In the genomic region with DNA sequence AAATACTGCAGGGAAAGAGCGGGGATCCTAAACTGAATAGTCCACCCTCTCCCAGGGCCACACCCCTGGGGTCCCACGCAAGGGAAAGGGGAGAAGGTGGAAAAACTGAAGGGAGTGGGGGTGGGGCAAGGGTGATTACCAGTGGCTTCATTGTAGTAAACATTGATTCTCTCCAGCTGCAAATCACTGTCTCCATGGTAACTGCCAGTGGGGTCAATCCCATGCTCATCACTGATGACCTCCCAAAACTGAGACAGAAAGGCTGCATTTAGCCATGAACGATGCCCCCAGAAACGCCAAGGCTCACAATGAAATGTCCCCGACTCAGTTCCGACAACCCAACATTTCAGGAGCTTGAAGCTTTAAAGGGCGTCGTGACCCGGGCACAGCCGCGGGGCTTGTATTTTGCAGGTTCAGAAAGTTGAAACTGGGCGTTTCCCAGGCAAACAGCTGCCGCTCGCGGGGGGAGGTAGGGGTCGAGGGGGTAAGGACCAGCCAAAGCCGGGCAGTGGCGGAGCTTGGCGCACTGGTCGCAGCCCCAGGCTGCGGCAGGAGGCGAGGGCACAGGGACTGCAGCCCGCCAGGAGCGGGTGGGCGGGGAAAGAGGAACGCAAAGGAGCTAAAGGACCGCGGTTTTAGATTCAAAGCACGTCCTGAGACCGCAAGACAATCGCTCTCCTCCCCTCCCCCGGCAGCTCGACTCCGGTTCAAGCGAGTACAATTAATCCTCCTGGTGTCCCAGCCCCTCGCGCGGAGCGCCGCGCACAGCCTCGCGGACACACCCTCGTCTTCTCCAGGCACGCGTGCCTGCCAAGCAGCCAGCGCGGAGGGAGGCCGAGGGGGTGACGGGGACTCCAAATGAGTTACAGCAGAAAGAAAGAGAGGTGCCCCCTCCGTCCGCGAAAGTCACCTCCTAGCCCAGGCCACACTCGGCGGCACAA, we compare ENCODE assay signal across 8 cellular contexts. TPM values are rescaled to one million over a fixed set of nuclear protein-coding genes. Genes with fewer than 3 reads are reported as not detected.
DNase-seq lines count a peak whose midpoint lies in the region; ATAC-seq and TF ChIP-seq lines count a peak whose summit lies in the region.

No MANE protein-coding gene starts in this region.

- no peak for TF ChIP-seq POLR2A in IMR-90 (IDR thresholded peaks at IDR 0.05; ENCODE audit: low read depth, low read length)

- peak overlapping the region; percentile 82 for H3K4me3 Mint-ChIP-seq in activated B cell treated with CpG ODN at 0.5 μM for 24 hours

- H2BK15ac ChIP-seq in IMR-90 (ENCODE audit: low read depth, low read length): no peak overlapping the region

- no peak overlapping the region for H2BK5ac ChIP-seq in IMR-90 (ENCODE audit: low read depth, low read length, poor library complexity, severe bottlenecking)

- peaks cover 9% of the 10 kb centered on the region; the same call in 1 of the 2 replicates for H4K20me1 ChIP-seq in IMR-90 (ENCODE audit: insufficient read depth, low read length)
- peaks cover 2% of the 10 kb centered on the region for H4K20me1 ChIP-seq in osteoblast (ENCODE audit: insufficient read depth, low read length)

- peak overlapping the region; percentile 21 for H3K9ac ChIP-seq in IMR-90 (ENCODE audit: low read depth, low read length)

- no peak overlapping the region for H4K8ac ChIP-seq in IMR-90 (ENCODE audit: low read depth in 2 of 2, low read length in 2 of 2)

- H3K27me3 Mint-ChIP-seq in activated B cell treated with CpG ODN at 0.5 μM for 24 hours: peaks cover 41% of the 10 kb centered on the region

- peak overlapping the region; percentile 83 for H2AK9ac ChIP-seq in IMR-90 (replicated peaks; ENCODE audit: low read depth, low read length, poor library complexity)

- ATAC-seq in IMR-90 (ENCODE audit: low read depth): peak; percentile 33
- ATAC-seq in activated B cell treated with CpG ODN at 0.5 μM for 24 hours (ENCODE audit: low read depth): peak; percentile 34
- no peak for ATAC-seq in GM19328 (IDR thresholded peaks at IDR 0.05; ENCODE audit: unreplicated experiment)

- H2AFZ ChIP-seq in IMR-90 (replicated peaks; ENCODE audit: low read length, poor library complexity) (peak overlapping the region; percentile 77), osteoblast (ENCODE audit: low read length) (peak overlapping the region; percentile 59)

- H3K4me2 ChIP-seq in IMR-90 (ENCODE audit: low read depth, low read length): peak overlapping the region; percentile 79
- H3K4me2 ChIP-seq in osteoblast (ENCODE audit: insufficient read depth, low read length): peak overlapping the region; percentile 72

- H3K9me3 ChIP-seq in IMR-90 (ENCODE audit: control insufficient read depth, insufficient read depth, low read length) (peaks cover 2% of the 10 kb centered on the region; the same call in 1 of the 2 replicates), osteoblast (ENCODE audit: low read depth, low read length) (no peaks in the 10 kb centered on the region)

- no peak overlapping the region for H3K27ac Mint-ChIP-seq in activated B cell treated with CpG ODN at 0.5 μM for 24 hours

- peak overlapping the region; percentile 42 for H3K4me3 ChIP-seq in IMR-90 (ENCODE audit: insufficient read depth, low read depth, low read length)
- peak overlapping the region; percentile 38 for H3K4me3 ChIP-seq in fibroblast of pulmonary artery (replicated peaks; ENCODE audit: low read depth, low read length)
- H3K4me3 ChIP-seq in osteoblast (ENCODE audit: insufficient read depth, low read length): peak overlapping the region; percentile 57

- H4K5ac ChIP-seq in IMR-90 (ENCODE audit: low read depth, low read length): no peak overlapping the region

- no peak overlapping the region for H3K56ac ChIP-seq in IMR-90 (ENCODE audit: extremely low read depth, insufficient read depth, low read length)

- no peak for TF ChIP-seq RAD21 in IMR-90 (IDR thresholded peaks at IDR 0.05; ENCODE audit: low read length)

- WGBS in IMR-90 (ENCODE audit: extremely low coverage in 2 of 2, insufficient read length in 1 of 2), 2 experiments: 6% methylated on average over 34 of the region's 55 CpGs; no CpG with 5 or more reads in 1 of the 2 experiments

- no peak overlapping the region for H3K18ac ChIP-seq in IMR-90 (ENCODE audit: low read depth, low read length)

- BruUV-seq in IMR-90 (replicated peaks; lab: Mats Ljungman, UMichigan): no TSS peak

- DNase-seq in DMS114 treated with DMSO at 0.1 percent for 48 hours (lab: John Stamatoyannopoulos, UW; ENCODE audit: unreplicated experiment) (peak; percentile 23), IMR-90 (no peak), activated B cell treated with CpG ODN at 0.5 μM for 24 hours (peak; percentile 42), fibroblast of pulmonary artery (ENCODE audit: low read depth) (no peak), osteoblast (ENCODE audit: insufficient read length, low spot score, missing footprints) (no peak), putamen (ENCODE audit: low spot score) (no peak), NCI-H1930 (lab: John Stamatoyannopoulos, UW) (no peak)

- H3K27ac ChIP-seq in IMR-90 (ENCODE audit: insufficient read depth, low read length) (no peak overlapping the region), osteoblast (ENCODE audit: low read depth, low read length) (no peak overlapping the region)

- H3K79me2 ChIP-seq in osteoblast (ENCODE audit: insufficient read depth, low read length): no peaks in the 10 kb centered on the region

- in situ Hi-C loops in IMR-90 (cut with MboI; ENCODE audit: low sequenced_read_pairs): no loop called here

- no peak overlapping the region for H3K14ac ChIP-seq in IMR-90 (replicated peaks; ENCODE audit: low read depth, low read length)

- POLR2A ChIA-PET in IMR-90 (lab: Charles Lee; ENCODE audit: unreplicated experiment): no interaction called here
- POLR2A ChIA-PET in activated B cell treated with CpG ODN at 0.5 μM for 24 hours (lab: Charles Lee): interaction anchor here (0.6 kb wide), 1 partner anchor 36 kb away, joined by 3 read pairs; no protein-coding TSS in a partner anchor

- H2BK120ac ChIP-seq in IMR-90 (ENCODE audit: low read depth, low read length): no peak overlapping the region

- peak overlapping the region; percentile 39; the same call in 1 of the 2 replicates for H2AK5ac ChIP-seq in IMR-90 (ENCODE audit: low read depth, low read length)

- H3K9me1 ChIP-seq in IMR-90 (ENCODE audit: insufficient read depth, low read length): peaks cover 7% of the 10 kb centered on the region; the same call in 1 of the 2 replicates

- peaks cover 42% of the 10 kb centered on the region for H3K27me3 ChIP-seq in IMR-90 (ENCODE audit: control insufficient read depth, insufficient read depth, low read length)
- peaks cover 83% of the 10 kb centered on the region for H3K27me3 ChIP-seq in osteoblast (ENCODE audit: insufficient read depth, low read length)

- dilution Hi-C loops in IMR-90 (cut with HindIII; ENCODE audit: low sequenced_read_pairs, unreplicated experiment): no loop called here

- H3K4me1 ChIP-seq in IMR-90 (ENCODE audit: control insufficient read depth, insufficient read depth, low read length) (no peaks in the 10 kb centered on the region; the same call in 1 of the 2 replicates), osteoblast (ENCODE audit: insufficient read depth, low read length) (peaks cover 13% of the 10 kb centered on the region)

- H3K36me3 Mint-ChIP-seq in activated B cell treated with CpG ODN at 0.5 μM for 24 hours (ENCODE audit: low read depth): no peaks in the 10 kb centered on the region

- peaks cover 0 to 4% of the 10 kb centered on the region in 2 experiments; a peak in 1 of 4 replicates for H3K79me1 ChIP-seq in IMR-90 (ENCODE audit: low read depth in 1 of 2, low read length in 2 of 2)

- H3K9me3 Mint-ChIP-seq in activated B cell treated with CpG ODN at 0.5 μM for 24 hours: no peaks in the 10 kb centered on the region

- 0 out of 2 replicates have a peak overlapping the region, but pooled peaks have one; percentile 19 for H3K4ac ChIP-seq in IMR-90 (ENCODE audit: low read depth, low read length)

- H3K4me1 Mint-ChIP-seq in activated B cell treated with CpG ODN at 0.5 μM for 24 hours: peaks cover 44% of the 10 kb centered on the region

- no peak for TF ChIP-seq CTCF in IMR-90 (conservative IDR thresholded peaks at IDR 0.05; ENCODE audit: low read depth, low read length)
- TF ChIP-seq CTCF in activated B cell treated with CpG ODN at 0.5 μM for 24 hours (IDR thresholded peaks at IDR 0.05): no peak
- no peak for TF ChIP-seq CTCF in fibroblast of pulmonary artery (IDR thresholded peaks at IDR 0.05; ENCODE audit: low read length, missing control alignments)
- no peak for TF ChIP-seq CTCF in osteoblast (IDR thresholded peaks at IDR 0.05; ENCODE audit: extremely low read depth, low read depth, low read length)

- H2BK20ac ChIP-seq in IMR-90 (ENCODE audit: low read depth, low read length): no peak overlapping the region

- H3K23ac ChIP-seq in IMR-90 (ENCODE audit: low read depth, low read length): no peak overlapping the region

- intact Hi-C loops in IMR-90 (cut with micrococcal nuclease): no loop called here
- intact Hi-C loops in activated B cell treated with CpG ODN at 0.5 μM for 24 hours (cut with micrococcal nuclease): no loop called here

- no peaks in the 10 kb centered on the region for H3K36me3 ChIP-seq in IMR-90 (ENCODE audit: control insufficient read depth, insufficient read depth, low read length)
- no peaks in the 10 kb centered on the region for H3K36me3 ChIP-seq in osteoblast (ENCODE audit: insufficient read depth, low read length)

- CTCF ChIA-PET in IMR-90 (lab: Yijun Ruan, JAX) (no interaction called here), activated B cell treated with CpG ODN at 0.5 μM for 24 hours (lab: Charles Lee) (no interaction called here)

- no peak overlapping the region for H4K91ac ChIP-seq in IMR-90 (ENCODE audit: insufficient read depth, low read depth, low read length)

TF ChIP-seq in IMR-90, 13 proteins besides CTCF, POLR2A, EP300 and RAD21:
- no peak for TF ChIP-seq RFX5 (IDR thresholded peaks at IDR 0.05; ENCODE audit: low read depth, low read length)
- peak; percentile 56; the same call in 1 of the 2 replicates for TF ChIP-seq MXI1 (IDR thresholded peaks at IDR 0.05; ENCODE audit: borderline replicate concordance, low read depth, low read length)
TF ChIP-seq in IMR-90: peak in this region for 1.

RNA-seq across cellular contexts. Expression of a gene that starts 0.8 kb away (rescaled TPM):
- total RNA-seq in IMR-90 (2012; rRNA removed) (13.3 and 13.6 TPM in 2 replicates), activated B cell treated with CpG ODN at 0.5 μM for 24 hours (not detected in 2 replicates), osteoblast (5.6 and 9.0 TPM in 2 replicates)
- polyA plus RNA-seq in IMR-90 (2012; rRNA removed): 19.0 and 21.1 TPM in 2 replicates
- 11.8 and 40.1 TPM in 2 replicates for polyA plus RNA-seq in IMR-90 (2012; cell fraction: cytosol; rRNA removed)
- 16.8 and 23.0 TPM in 2 replicates for polyA plus RNA-seq in IMR-90 (2012; cell fraction: nucleus; rRNA removed; ENCODE audit: low replicate concordance)

RNA-seq across cellular contexts. Expression of a gene that starts 32.1 kb away (rescaled TPM):
- total RNA-seq in IMR-90 (2012; rRNA removed): 5.6 and 6.7 TPM in 2 replicates
- 13.4 and 17.7 TPM in 2 replicates for polyA plus RNA-seq in IMR-90 (2012; rRNA removed)
- 34.8 and 53.3 TPM in 2 replicates for polyA plus RNA-seq in IMR-90 (2012; cell fraction: cytosol; rRNA removed)
- polyA plus RNA-seq in IMR-90 (2012; cell fraction: nucleus; rRNA removed; ENCODE audit: low replicate concordance): 16.6 and 24.3 TPM in 2 replicates
- 28.7 and 29.9 TPM in 2 replicates for total RNA-seq in activated B cell treated with CpG ODN at 0.5 μM for 24 hours
- total RNA-seq in osteoblast: 19.4 and 24.6 TPM in 2 replicates

Comparison
In these comparisons a context has a peak if more than half of its experiments do, and no peak if none do; other contexts are left out.
1. DNase-seq: peak in DMS114 treated with DMSO at 0.1 percent for 48 hours (single experiment) and activated B cell treated with CpG ODN at 0.5 μM for 24 hours (single experiment); none in IMR-90 (single experiment), fibroblast of pulmonary artery (single experiment), osteoblast (single experiment), putamen (single experiment) and NCI-H1930 (0 of 2).
2. Peak in every context shown above with its lines, with median percentiles within 50 percentile points of each other: H3K4me3 ChIP-seq.